Comparison of ENCODE assay signal across 8 cellular contexts in genomic region chr15:74768771-74769342, GRCh38. TPM values are rescaled to one million over a fixed set of nuclear protein-coding genes. Genes with fewer than 3 reads are reported as not detected.
DNase-seq lines count a peak whose midpoint lies in the region; ATAC-seq and FAIRE-seq lines count a peak whose summit lies in the region.
"Had no signal": no experiment of that assay in that cellular context is flagged by ENCODE, and none has a peak within 500 bp of the region (broad histone marks: within the 10 kb centered on the region; RNA-seq: fewer than 3 reads in every experiment).

No MANE protein-coding gene starts in this region.

- no peak for FAIRE-seq in small intestine (lab: Jason Lieb, UNC)

- WGBS in small intestine, 3 donors = 2 to 4% (median 2%) methylated on average over 9 of the region's 9 CpGs

- no peaks in the 10 kb centered on the region for H3K27me3 ChIP-seq in small intestine (ENCODE audit: control insufficient read depth in 2 of 2, insufficient read depth in 2 of 2, low read length in 2 of 2)

- peaks cover 0 to 2% of the 10 kb centered on the region in 2 donors for H3K4me1 ChIP-seq in small intestine (ENCODE audit: control insufficient read depth in 2 of 2, insufficient read depth in 1 of 2, low read depth in 1 of 2, low read length in 1 of 2)

- no peaks in the 10 kb centered on the region for H3K9me3 ChIP-seq in small intestine (ENCODE audit: control insufficient read depth, low read depth)

- in situ Hi-C loops in KBM-7 (cut with MboI; ENCODE audit: low pct_unique_long_range_greater_than_20kb, low sequenced_read_pairs) = no loop called here

- no peaks in the 10 kb centered on the region for H3K36me3 ChIP-seq in small intestine (ENCODE audit: control insufficient read depth in 2 of 2, insufficient read depth in 2 of 2, low read length in 2 of 2)

- no peak overlapping the region for H3K27ac ChIP-seq in small intestine (ENCODE audit: low read depth in 1 of 2, low read length in 1 of 2)

- no peak for ATAC-seq in HG03025 (IDR thresholded peaks at IDR 0.05; ENCODE audit: low FRiP score, unreplicated experiment)

- H3K4me3 ChIP-seq in small intestine (ENCODE audit: low read depth in 1 of 2, low read length in 2 of 2) = no peak overlapping the region

- peak; percentile 67 for DNase-seq in ELR (ENCODE audit: low read depth)
- DNase-seq in KBM-7 = peak; percentile 86
- DNase-seq in SKM-1 treated with dmso at 0.1 percent for 144 hours (lab: John Stamatoyannopoulos, UW; ENCODE audit: unreplicated experiment) = peak; percentile 49
- DNase-seq in astrocyte of the hippocampus (ENCODE audit: low read depth, low spot score) = peak; percentile 71
- DNase-seq in hippocampal formation (lab: John Stamatoyannopoulos, UW) = peak; percentile 41 to 62
- peak; percentile 60 for DNase-seq in small intestine

RNA-seq across cellular contexts. Expression of gene CSK, which starts 13.0 kb away (rescaled TPM):
- 10 to 100 TPM; 39.4 to 76.8 (median 47.4) TPM for polyA plus RNA-seq in small intestine

RNA-seq across cellular contexts. Expression of gene CYP1A2, which starts 20.2 kb away (rescaled TPM):
- polyA plus RNA-seq in small intestine = not detected
- polyA plus RNA-seq: urinary bladder had no signal

RNA-seq across cellular contexts. Expression of gene CYP1A1, which starts 43.5 kb away (rescaled TPM):
- 10 to 100 TPM in 1 of 3 donors, under 1 TPM in 1, not detected in 1; 0.66 to 13.2 TPM for polyA plus RNA-seq in small intestine

RNA-seq across cellular contexts. Expression of gene LMAN1L, which starts 43.8 kb away (rescaled TPM):
- polyA plus RNA-seq in small intestine = under 1 TPM in 1 of 3 donors, not detected in 2; 0.46 TPM

RNA-seq across cellular contexts. Expression of gene CPLX3, which starts 57.6 kb away (rescaled TPM):
- polyA plus RNA-seq in small intestine = 1 to 10 TPM in 1 of 3 donors, not detected in 2; 1.1 TPM
